In genomic region chr2:128754246-128754724, GRCh38 we compare ENCODE assay signal across 8 cellular contexts.
DNase-seq lines count a peak whose midpoint lies in the region; ATAC-seq and TF ChIP-seq lines count a peak whose summit lies in the region.

No MANE protein-coding gene starts in this region.

- H4K20me1 ChIP-seq in DND-41 (ENCODE audit: insufficient read depth, low read length): no peaks in the 10 kb centered on the region

- H3K4me2 ChIP-seq in DND-41 (ENCODE audit: insufficient read depth, low read length): peak overlapping the region; percentile 54
- no peak overlapping the region for H3K4me2 ChIP-seq in neuronal stem cell (ENCODE audit: insufficient read depth, low read length, poor library complexity, severe bottlenecking)

- no peak overlapping the region for H3K4me3 Mint-ChIP-seq in activated CD8-positive, alpha-beta T cell treated with anti-CD3 and anti-CD28 coated beads for 36 hours

- H3K4ac ChIP-seq in neuronal stem cell (ENCODE audit: low read length): no peak overlapping the region

- H3K27ac ChIP-seq in DND-41 (ENCODE audit: low read length) (peak overlapping the region; percentile 90), neuronal stem cell (replicated peaks; ENCODE audit: low read length) (no peak overlapping the region)

- CTCF ChIA-PET in activated CD8-positive, alpha-beta T cell treated with anti-CD3 and anti-CD28 coated beads for 36 hours (lab: Charles Lee): interaction anchor here (1.4 to 1.6 kb wide), 2 partner anchors 9 to 44 kb away, joined by 5 read pairs; no protein-coding TSS in a partner anchor

- no peak overlapping the region for H3K14ac ChIP-seq in neuronal stem cell (ENCODE audit: low read length)

- peaks cover 69% of the 10 kb centered on the region for H3K4me1 ChIP-seq in DND-41 (ENCODE audit: insufficient read depth, low read length)
- peaks cover 0 to 16% of the 10 kb centered on the region in 2 donors for H3K4me1 ChIP-seq in neuronal stem cell (ENCODE audit: control insufficient read depth in 2 of 2, insufficient read depth in 1 of 2, low read depth in 1 of 2, low read length in 2 of 2)

- H3K27me3 ChIP-seq in DND-41 (ENCODE audit: insufficient read depth, low read length, poor library complexity): no peaks in the 10 kb centered on the region
- H3K27me3 ChIP-seq in neuronal stem cell (ENCODE audit: control insufficient read depth in 3 of 3, insufficient read depth in 3 of 3, low read depth in 1 of 3, low read length in 3 of 3): no peaks in the 10 kb centered on the region

- no peak overlapping the region for H3K23ac ChIP-seq in neuronal stem cell (ENCODE audit: low read depth, low read length, poor library complexity)

- no peak overlapping the region for H4K91ac ChIP-seq in neuronal stem cell (ENCODE audit: low read depth, low read length, poor library complexity)

- H2AK5ac ChIP-seq in neuronal stem cell (ENCODE audit: low read depth, low read length): no peak overlapping the region

- H3K9me3 Mint-ChIP-seq in activated CD8-positive, alpha-beta T cell treated with anti-CD3 and anti-CD28 coated beads for 36 hours: no peaks in the 10 kb centered on the region

- intact Hi-C loops in activated CD8-positive, alpha-beta T cell treated with anti-CD3 and anti-CD28 coated beads for 36 hours (cut with micrococcal nuclease): no loop called here

- no peaks in the 10 kb centered on the region for H3K36me3 Mint-ChIP-seq in activated CD8-positive, alpha-beta T cell treated with anti-CD3 and anti-CD28 coated beads for 36 hours (ENCODE audit: low read depth)

- H2BK5ac ChIP-seq in neuronal stem cell (ENCODE audit: low read length): no peak overlapping the region

- WGBS in neuronal stem cell (ENCODE audit: extremely low coverage in 2 of 2, insufficient read length in 2 of 2, insufficient replicate concordance in 1 of 2), 2 donors: no CpG with 5 or more reads among the region's 6 CpGs

- H3K9ac ChIP-seq in DND-41 (ENCODE audit: low read depth, low read length): peak overlapping the region; percentile 29
- no peak overlapping the region for H3K9ac ChIP-seq in neuronal stem cell (ENCODE audit: low read depth, low read length, poor library complexity)

- no peaks in the 10 kb centered on the region for H3K79me2 ChIP-seq in DND-41 (ENCODE audit: insufficient read depth, low read length)

- H3K9me3 ChIP-seq in DND-41 (ENCODE audit: insufficient read depth, low read length, severe bottlenecking) (no peaks in the 10 kb centered on the region), neuronal stem cell (replicated peaks in 1 of 2; ENCODE audit: control insufficient read depth in 2 of 2, insufficient read depth in 1 of 2, low read depth in 1 of 2, low read length in 2 of 2) (no peaks in the 10 kb centered on the region)

- no peaks in the 10 kb centered on the region for H3K79me1 ChIP-seq in neuronal stem cell (ENCODE audit: low read depth, low read length)

- peak overlapping the region; percentile 27 for H3K18ac ChIP-seq in neuronal stem cell (ENCODE audit: low read length)

- H3K4me1 Mint-ChIP-seq in activated CD8-positive, alpha-beta T cell treated with anti-CD3 and anti-CD28 coated beads for 36 hours (ENCODE audit: low read depth): peaks cover 14% of the 10 kb centered on the region

- no peak for TF ChIP-seq CTCF in DND-41 (IDR thresholded peaks at IDR 0.05; ENCODE audit: borderline replicate concordance, extremely low read depth, low read length, poor library complexity, severe bottlenecking)
- no peak for TF ChIP-seq CTCF in activated CD8-positive, alpha-beta T cell treated with anti-CD3 and anti-CD28 coated beads for 36 hours (IDR thresholded peaks at IDR 0.05)

- H4K8ac ChIP-seq in neuronal stem cell (ENCODE audit: low read depth, low read length): no peak overlapping the region

- DNase-seq in DND-41: peak; percentile 97
- DNase-seq in activated CD8-positive, alpha-beta T cell treated with anti-CD3 and anti-CD28 coated beads for 36 hours: peak; percentile 43
- DNase-seq in neuronal stem cell (ENCODE audit: low spot score): no peak
- no peak for DNase-seq in NCI-H2107 (lab: John Stamatoyannopoulos, UW)
- no peak for DNase-seq in stimulated activated CD4-positive, alpha-beta T cell treated with anti-CD3 and anti-CD28 coated beads, Interleukin-2, amount 100 ng/mL, for 24 hours
- no peak for DNase-seq in NCI-H2227 (lab: John Stamatoyannopoulos, UW; ENCODE audit: unreplicated experiment)

- ATAC-seq in DND-41 (ENCODE audit: insufficient read depth, low read depth): peak; percentile 96
- peak; percentile 92 for ATAC-seq in GM19455 (IDR thresholded peaks at IDR 0.05; ENCODE audit: unreplicated experiment)
- peak; percentile 95 for ATAC-seq in HG03439 (IDR thresholded peaks at IDR 0.05; ENCODE audit: unreplicated experiment)
- ATAC-seq in activated CD8-positive, alpha-beta T cell treated with anti-CD3 and anti-CD28 coated beads for 36 hours: peak; percentile 60

- no peak overlapping the region for H3K27ac Mint-ChIP-seq in activated CD8-positive, alpha-beta T cell treated with anti-CD3 and anti-CD28 coated beads for 36 hours

- H3K4me3 ChIP-seq in DND-41 (ENCODE audit: low read depth in 1 of 2, low read length in 2 of 2) (peak overlapping the region in 1 of 2 experiments; percentile 37; a peak in 2 of 4 replicates), neuronal stem cell (ENCODE audit: low read length in 2 of 2) (no peak overlapping the region)

- no peak overlapping the region for H2BK12ac ChIP-seq in neuronal stem cell (ENCODE audit: low read length)

- peaks cover 9% of the 10 kb centered on the region for H3K27me3 Mint-ChIP-seq in activated CD8-positive, alpha-beta T cell treated with anti-CD3 and anti-CD28 coated beads for 36 hours

- no peak overlapping the region for H2BK15ac ChIP-seq in neuronal stem cell (ENCODE audit: low read length)

- no peak overlapping the region for H2BK120ac ChIP-seq in neuronal stem cell (ENCODE audit: low read depth, low read length)

- POLR2A ChIA-PET in activated CD8-positive, alpha-beta T cell treated with anti-CD3 and anti-CD28 coated beads for 36 hours (lab: Charles Lee): no interaction called here

- H2AFZ ChIP-seq in DND-41 (ENCODE audit: low read depth, low read length): 0 out of 2 replicates have a peak overlapping the region, but pooled peaks have one; percentile 1
- peak overlapping the region; percentile 9 for H2AFZ ChIP-seq in neuronal stem cell (ENCODE audit: low read length)

- H3K36me3 ChIP-seq in DND-41 (ENCODE audit: insufficient read depth, low read length) (no peaks in the 10 kb centered on the region), neuronal stem cell (replicated peaks in 1 of 2; ENCODE audit: control insufficient read depth in 2 of 2, insufficient read depth in 2 of 2, low read length in 2 of 2) (no peaks in the 10 kb centered on the region)

Comparison
In these comparisons a context has a peak if more than half of its experiments do, and no peak if none do; other contexts are left out.
1. DNase-seq: peak in DND-41 (single experiment) and activated CD8-positive, alpha-beta T cell treated with anti-CD3 and anti-CD28 coated beads for 36 hours (single experiment); none in neuronal stem cell (single experiment), NCI-H2107 (single experiment), stimulated activated CD4-positive, alpha-beta T cell treated with anti-CD3 and anti-CD28 coated beads, Interleukin-2, amount 100 ng/mL, for 24 hours (0 of 2) and NCI-H2227 (single experiment).
2. Peak in every context shown above with its lines, with median percentiles within 50 percentile points of each other: ATAC-seq.